In the genomic region with DNA sequence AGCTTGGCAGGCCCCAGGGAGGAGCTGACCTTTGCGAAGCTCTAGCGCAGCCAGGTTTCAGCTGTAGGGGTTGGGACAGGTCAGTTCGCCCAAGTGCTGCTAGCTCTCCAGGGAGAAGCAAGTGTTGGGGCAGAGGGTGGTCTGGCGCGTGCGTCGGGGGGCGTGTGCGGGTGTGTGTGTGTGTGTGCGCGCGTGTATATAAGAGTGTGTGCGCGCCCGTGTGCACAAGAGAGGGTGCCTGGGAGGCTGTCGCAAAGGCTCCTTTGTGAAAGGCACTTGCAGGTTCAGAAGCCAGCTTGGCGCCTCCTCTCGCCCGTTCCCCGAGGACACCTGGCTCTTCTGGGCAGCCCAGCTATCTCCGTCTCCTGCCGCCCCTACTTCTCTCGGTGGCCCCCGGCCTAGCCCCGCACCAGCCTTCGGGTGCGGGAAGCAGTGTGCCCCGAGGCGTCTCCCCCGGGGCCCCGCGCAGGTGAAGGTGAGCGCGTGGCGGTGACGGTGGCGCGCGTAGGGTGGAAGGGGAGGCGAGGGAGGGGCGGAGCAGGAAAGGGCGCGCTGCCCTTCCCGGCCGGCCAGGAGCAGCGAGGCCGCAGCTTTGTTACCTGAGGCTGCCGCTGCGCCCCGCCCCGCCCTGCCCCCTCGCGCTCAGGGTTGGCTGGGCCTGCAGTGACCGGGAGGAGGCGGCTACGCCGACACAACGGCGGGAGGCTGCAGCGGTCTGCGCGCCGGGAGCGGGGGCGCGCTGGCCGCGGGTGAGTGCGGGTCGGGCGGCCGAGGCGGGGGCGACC, we compare ENCODE assay signal across 1 cellular context.
TF ChIP-seq lines count a peak whose summit lies in the region.

FHDC1 (plus strand) TSS at position 663 of the 785 bp plus-strand sequence. CDS start 6,735 bp downstream, outside the sequence.

TF ChIP-seq in HEK293, 187 proteins besides CTCF, POLR2A, EP300 and RAD21 (continued from another document and continues in another):
- TF ChIP-seq, protein P1, sequence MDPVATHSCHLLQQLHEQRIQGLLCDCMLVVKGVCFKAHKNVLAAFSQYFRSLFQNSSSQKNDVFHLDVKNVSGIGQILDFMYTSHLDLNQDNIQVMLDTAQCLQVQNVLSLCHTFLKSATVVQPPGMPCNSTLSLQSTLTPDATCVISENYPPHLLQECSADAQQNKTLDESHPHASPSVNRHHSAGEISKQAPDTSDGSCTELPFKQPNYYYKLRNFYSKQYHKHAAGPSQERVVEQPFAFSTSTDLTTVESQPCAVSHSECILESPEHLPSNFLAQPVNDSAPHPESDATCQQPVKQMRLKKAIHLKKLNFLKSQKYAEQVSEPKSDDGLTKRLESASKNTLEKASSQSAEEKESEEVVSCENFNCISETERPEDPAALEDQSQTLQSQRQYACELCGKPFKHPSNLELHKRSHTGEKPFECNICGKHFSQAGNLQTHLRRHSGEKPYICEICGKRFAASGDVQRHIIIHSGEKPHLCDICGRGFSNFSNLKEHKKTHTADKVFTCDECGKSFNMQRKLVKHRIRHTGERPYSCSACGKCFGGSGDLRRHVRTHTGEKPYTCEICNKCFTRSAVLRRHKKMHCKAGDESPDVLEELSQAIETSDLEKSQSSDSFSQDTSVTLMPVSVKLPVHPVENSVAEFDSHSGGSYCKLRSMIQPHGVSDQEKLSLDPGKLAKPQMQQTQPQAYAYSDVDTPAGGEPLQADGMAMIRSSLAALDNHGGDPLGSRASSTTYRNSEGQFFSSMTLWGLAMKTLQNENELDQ (tag by site-specific recombination; IDR thresholded peaks at IDR 0.05; ENCODE audit: low read depth) = no peak
- TF ChIP-seq ZNF175 (tag by site-specific recombination; IDR thresholded peaks at IDR 0.05) = no peak
- no peak for TF ChIP-seq ZNF548 (tag by site-specific recombination; IDR thresholded peaks at IDR 0.05)
- no peak for TF ChIP-seq ZNF555 (tag by site-specific recombination; conservative IDR thresholded peaks at IDR 0.05)
- no peak for TF ChIP-seq HIC1 (tag by site-specific recombination; IDR thresholded peaks at IDR 0.05)
- TF ChIP-seq KLF1 (tag by site-specific recombination; IDR thresholded peaks at IDR 0.05) = peak; percentile 54; the same call in 1 of the 2 replicates
- TF ChIP-seq ZNF776 (tag by site-specific recombination; IDR thresholded peaks at IDR 0.05; ENCODE audit: borderline replicate concordance) = no peak
- no peak for TF ChIP-seq IKZF3 (tag by site-specific recombination; IDR thresholded peaks at IDR 0.05)
- peak; percentile 25; the same call in 1 of the 2 replicates for TF ChIP-seq GLIS1 (tag by site-specific recombination; IDR thresholded peaks at IDR 0.05)
- TF ChIP-seq GLIS2 (tag by site-specific recombination; IDR thresholded peaks at IDR 0.05) = no peak
- TF ChIP-seq SETDB1 (IDR thresholded peaks at IDR 0.05; ENCODE audit: insufficient read length, low read length) = no peak
- peak; percentile 53; the same call in 1 of the 2 replicates for TF ChIP-seq ZNF561 (tag by site-specific recombination; IDR thresholded peaks at IDR 0.05; ENCODE audit: borderline replicate concordance)
- peak; percentile 41 for TF ChIP-seq SP2 (tag by site-specific recombination; IDR thresholded peaks at IDR 0.05)
- TF ChIP-seq ZNF335 (tag by site-specific recombination; conservative IDR thresholded peaks at IDR 0.05) = peak; percentile 32; the same call in 1 of the 2 replicates
- TF ChIP-seq ZNF639 (tag by site-specific recombination; IDR thresholded peaks at IDR 0.05) = no peak
- no peak for TF ChIP-seq ZNF132 (tag by site-specific recombination; IDR thresholded peaks at IDR 0.05; ENCODE audit: borderline replicate concordance)
- no peak for TF ChIP-seq ZNF184 (tag by site-specific recombination; IDR thresholded peaks at IDR 0.05)
- no peak for TF ChIP-seq ZNF701 (tag by site-specific recombination; IDR thresholded peaks at IDR 0.05)
- 0 out of 2 replicates have a peak, but pooled peaks have one; percentile 7 for TF ChIP-seq ZNF677 (tag by site-specific recombination; IDR thresholded peaks at IDR 0.05)
- TF ChIP-seq ZNF362 (tag by site-specific recombination; IDR thresholded peaks at IDR 0.05) = no peak
- TF ChIP-seq ZNF610 (tag by site-specific recombination; IDR thresholded peaks at IDR 0.05; ENCODE audit: borderline replicate concordance) = no peak
- no peak for TF ChIP-seq MZF1 (tag by site-specific recombination; IDR thresholded peaks at IDR 0.05; ENCODE audit: borderline replicate concordance)
- TF ChIP-seq HOXD13 (CRISPR knock-in tag; IDR thresholded peaks at IDR 0.05; ENCODE audit: borderline replicate concordance) = no peak
- TF ChIP-seq ZNF529 (tag by site-specific recombination; IDR thresholded peaks at IDR 0.05; ENCODE audit: insufficient replicate concordance) = no peak
- TF ChIP-seq ZNF324 (tag by site-specific recombination; IDR thresholded peaks at IDR 0.05) = no peak
- TF ChIP-seq, protein P2, sequence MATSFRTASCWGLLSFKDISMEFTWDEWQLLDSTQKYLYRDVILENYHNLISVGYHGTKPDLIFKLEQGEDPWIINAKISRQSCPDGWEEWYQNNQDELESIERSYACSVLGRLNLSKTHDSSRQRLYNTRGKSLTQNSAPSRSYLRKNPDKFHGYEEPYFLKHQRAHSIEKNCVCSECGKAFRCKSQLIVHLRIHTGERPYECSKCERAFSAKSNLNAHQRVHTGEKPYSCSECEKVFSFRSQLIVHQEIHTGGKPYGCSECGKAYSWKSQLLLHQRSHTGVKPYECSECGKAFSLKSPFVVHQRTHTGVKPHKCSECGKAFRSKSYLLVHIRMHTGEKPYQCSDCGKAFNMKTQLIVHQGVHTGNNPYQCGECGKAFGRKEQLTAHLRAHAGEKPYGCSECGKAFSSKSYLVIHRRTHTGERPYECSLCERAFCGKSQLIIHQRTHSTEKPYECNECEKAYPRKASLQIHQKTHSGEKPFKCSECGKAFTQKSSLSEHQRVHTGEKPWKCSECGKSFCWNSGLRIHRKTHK (tag by site-specific recombination; IDR thresholded peaks at IDR 0.05) = no peak
- no peak for TF ChIP-seq ZNF521 (tag by site-specific recombination; IDR thresholded peaks at IDR 0.05)
- no peak for TF ChIP-seq ZSCAN5A (tag by site-specific recombination; IDR thresholded peaks at IDR 0.05)
- no peak for TF ChIP-seq ZNF292 (tag by site-specific recombination; IDR thresholded peaks at IDR 0.05; ENCODE audit: borderline replicate concordance, low read depth)
- TF ChIP-seq, protein P3, sequence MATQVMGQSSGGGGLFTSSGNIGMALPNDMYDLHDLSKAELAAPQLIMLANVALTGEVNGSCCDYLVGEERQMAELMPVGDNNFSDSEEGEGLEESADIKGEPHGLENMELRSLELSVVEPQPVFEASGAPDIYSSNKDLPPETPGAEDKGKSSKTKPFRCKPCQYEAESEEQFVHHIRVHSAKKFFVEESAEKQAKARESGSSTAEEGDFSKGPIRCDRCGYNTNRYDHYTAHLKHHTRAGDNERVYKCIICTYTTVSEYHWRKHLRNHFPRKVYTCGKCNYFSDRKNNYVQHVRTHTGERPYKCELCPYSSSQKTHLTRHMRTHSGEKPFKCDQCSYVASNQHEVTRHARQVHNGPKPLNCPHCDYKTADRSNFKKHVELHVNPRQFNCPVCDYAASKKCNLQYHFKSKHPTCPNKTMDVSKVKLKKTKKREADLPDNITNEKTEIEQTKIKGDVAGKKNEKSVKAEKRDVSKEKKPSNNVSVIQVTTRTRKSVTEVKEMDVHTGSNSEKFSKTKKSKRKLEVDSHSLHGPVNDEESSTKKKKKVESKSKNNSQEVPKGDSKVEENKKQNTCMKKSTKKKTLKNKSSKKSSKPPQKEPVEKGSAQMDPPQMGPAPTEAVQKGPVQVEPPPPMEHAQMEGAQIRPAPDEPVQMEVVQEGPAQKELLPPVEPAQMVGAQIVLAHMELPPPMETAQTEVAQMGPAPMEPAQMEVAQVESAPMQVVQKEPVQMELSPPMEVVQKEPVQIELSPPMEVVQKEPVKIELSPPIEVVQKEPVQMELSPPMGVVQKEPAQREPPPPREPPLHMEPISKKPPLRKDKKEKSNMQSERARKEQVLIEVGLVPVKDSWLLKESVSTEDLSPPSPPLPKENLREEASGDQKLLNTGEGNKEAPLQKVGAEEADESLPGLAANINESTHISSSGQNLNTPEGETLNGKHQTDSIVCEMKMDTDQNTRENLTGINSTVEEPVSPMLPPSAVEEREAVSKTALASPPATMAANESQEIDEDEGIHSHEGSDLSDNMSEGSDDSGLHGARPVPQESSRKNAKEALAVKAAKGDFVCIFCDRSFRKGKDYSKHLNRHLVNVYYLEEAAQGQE (tag by site-specific recombination; IDR thresholded peaks at IDR 0.05) = no peak
- no peak for TF ChIP-seq ZNF544 (tag by site-specific recombination; IDR thresholded peaks at IDR 0.05)
- TF ChIP-seq GLI4 (tag by site-specific recombination; IDR thresholded peaks at IDR 0.05) = no peak
- no peak for TF ChIP-seq ZNF18 (tag by site-specific recombination; IDR thresholded peaks at IDR 0.05)
- no peak for TF ChIP-seq ZFP69B (tag by site-specific recombination; IDR thresholded peaks at IDR 0.05)
